Comparison of ENCODE assay signal across 19 cellular contexts in genomic region chr2:1169291-1169949, GRCh38.
"Had no signal": no experiment of that assay in that cellular context is flagged by ENCODE, and none has a peak within 500 bp of the region (broad histone marks: within the 10 kb centered on the region; RNA-seq: fewer than 3 reads in every experiment).

No MANE protein-coding gene starts in this region.

- H3K36me3 Mint-ChIP-seq: activated CD8-positive, alpha-beta memory T cell treated with anti-CD3 and anti-CD28 coated beads, Interleukin-2, amount 10 ng/mL, durations not matched to agents 7 days and 5 days; activated naive CD8-positive, alpha-beta T cell had no signal

- H3K27me3 ChIP-seq: esophagus muscularis mucosa, sigmoid colon had no signal

- H3K4me1 Mint-ChIP-seq: activated CD8-positive, alpha-beta memory T cell treated with anti-CD3 and anti-CD28 coated beads, Interleukin-2, amount 10 ng/mL, durations not matched to agents 7 days and 5 days had no signal

- H3K4me3 Mint-ChIP-seq: activated CD8-positive, alpha-beta memory T cell treated with anti-CD3 and anti-CD28 coated beads, Interleukin-2, amount 10 ng/mL, durations not matched to agents 7 days and 5 days; activated naive CD8-positive, alpha-beta T cell; activated T-cell treated with anti-CD3 and anti-CD28 coated beads, Interleukin-2, amount 50 U/mL, for 24 hours; nephron had no signal

- H3K4me1 ChIP-seq: esophagus muscularis mucosa, psoas muscle, sigmoid colon had no signal

- H3K27ac ChIP-seq: psoas muscle, sigmoid colon, thoracic aorta had no signal

- H3K27ac Mint-ChIP-seq: activated CD8-positive, alpha-beta memory T cell treated with anti-CD3 and anti-CD28 coated beads, Interleukin-2, amount 10 ng/mL, durations not matched to agents 7 days and 5 days; activated naive CD8-positive, alpha-beta T cell; activated T-cell treated with anti-CD3 and anti-CD28 coated beads, Interleukin-2, amount 50 U/mL, for 24 hours; nephron had no signal

- DNase-seq: activated CD4-positive, alpha-beta T cell treated with anti-CD3 and anti-CD28 coated beads, Interleukin-2, amount 50 U/mL, for 4 hours; activated CD4-positive, CD25-positive, alpha-beta regulatory T cell treated with anti-CD3 and anti-CD28 coated beads, Interleukin-2, amount 50 U/mL, for 72 hours; activated CD8-positive, alpha-beta memory T cell treated with anti-CD3 and anti-CD28 coated beads, Interleukin-2, amount 10 ng/mL, durations not matched to agents 7 days and 5 days; activated effector memory CD4-positive, alpha-beta T cell treated with anti-CD3 and anti-CD28 coated beads, Interleukin-2, amount 50 U/mL, for 16 hours; activated T-cell treated with anti-CD3 and anti-CD28 coated beads, Interleukin-2, amount 50 U/mL, for 24 hours; amygdala; foreskin fibroblast; left colon; mammary epithelial cell; mucosa of descending colon; psoas muscle; sigmoid colon; stimulated activated CD4-positive, alpha-beta T cell treated with anti-CD3 and anti-CD28 coated beads, Interleukin-4, amount 100 ng/mL, for 1 hour; stimulated activated CD8-positive, alpha-beta memory T cell treated with anti-CD3 and anti-CD28 coated beads, Interleukin-4, amount 100 ng/mL, for 48 hours; stimulated activated naive CD8-positive, alpha-beta T cell treated with anti-CD3 and anti-CD28 coated beads, Interleukin-15, Interleukin-2, amounts not matched to agents 100 U/mL and 50 U/mL, for 24 hours had no signal

- H3K4me3 ChIP-seq: esophagus muscularis mucosa, mucosa of descending colon, psoas muscle, sigmoid colon, thoracic aorta had no signal

- H3K9me3 ChIP-seq: mucosa of descending colon, psoas muscle, sigmoid colon, thoracic aorta had no signal

- H3K36me3 ChIP-seq: esophagus muscularis mucosa, sigmoid colon, thoracic aorta had no signal

- H3K27me3 Mint-ChIP-seq: activated CD8-positive, alpha-beta memory T cell treated with anti-CD3 and anti-CD28 coated beads, Interleukin-2, amount 10 ng/mL, durations not matched to agents 7 days and 5 days; activated naive CD8-positive, alpha-beta T cell; activated T-cell treated with anti-CD3 and anti-CD28 coated beads, Interleukin-2, amount 50 U/mL, for 24 hours had no signal
